In the genomic region with DNA sequence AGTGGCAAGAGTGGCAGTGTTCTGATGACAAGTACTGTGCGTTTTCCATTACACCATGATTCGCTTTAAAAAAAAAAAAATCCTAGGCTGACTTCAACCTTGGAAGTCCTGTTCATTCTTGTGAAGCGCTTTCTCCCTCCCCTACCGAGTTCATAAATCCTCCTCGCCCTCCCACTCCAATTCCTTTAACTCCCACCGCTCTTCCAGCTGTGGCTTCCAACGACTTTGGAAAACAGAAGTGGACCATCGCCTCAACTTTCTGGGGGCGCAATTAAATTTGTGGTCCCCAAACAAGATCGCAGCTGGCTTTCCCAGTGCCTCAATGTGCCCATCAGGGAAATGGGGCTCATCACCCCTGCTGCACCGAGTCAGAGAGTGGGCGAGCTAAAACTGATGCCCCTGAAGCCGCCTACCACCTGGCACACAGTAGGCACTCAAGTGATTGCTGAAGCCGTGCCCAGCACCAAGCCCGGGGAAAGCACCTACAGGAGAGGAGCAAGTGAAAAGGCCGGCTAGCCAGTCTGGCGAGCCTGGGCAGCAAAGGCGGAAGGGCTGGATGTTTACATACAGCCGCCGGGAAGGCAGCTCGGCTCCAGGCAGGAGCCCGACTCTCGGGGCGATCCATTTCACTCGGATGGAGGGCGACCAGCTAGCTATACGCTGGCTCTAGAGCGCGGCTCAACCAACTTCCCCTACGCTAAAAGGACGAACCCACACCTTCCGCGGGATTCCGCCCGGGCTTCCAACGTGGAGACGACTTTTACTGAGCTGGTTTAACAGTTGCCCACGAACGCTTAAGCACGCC, we compare ENCODE assay signal across 8 cellular contexts. TPM values are rescaled to one million over a fixed set of nuclear protein-coding genes. Genes with fewer than 3 reads are reported as not detected.
DNase-seq lines count a peak whose midpoint lies in the region; ATAC-seq and TF ChIP-seq lines count a peak whose summit lies in the region.

No MANE protein-coding gene starts in this region.

- peaks cover 28% of the 10 kb centered on the region for H3K79me2 ChIP-seq in mesendoderm (ENCODE audit: control insufficient read depth, insufficient read depth, low read length)

- no peaks in the 10 kb centered on the region for H3K27me3 ChIP-seq in RWPE2 (ENCODE audit: insufficient read depth, poor library complexity, severe bottlenecking)
- H3K27me3 ChIP-seq in endocrine pancreas (ENCODE audit: control insufficient read depth, insufficient read depth, low read length) = no peaks in the 10 kb centered on the region
- H3K27me3 ChIP-seq in mesendoderm (ENCODE audit: insufficient read depth, low read length, poor library complexity) = no peaks in the 10 kb centered on the region
- H3K27me3 ChIP-seq in transverse colon = no peaks in the 10 kb centered on the region

- H3K27ac ChIP-seq in RWPE2 (ENCODE audit: poor library complexity, severe bottlenecking) (peak overlapping the region; percentile 54), mesendoderm (ENCODE audit: low read depth, low read length) (no peak overlapping the region), transverse colon (peak overlapping the region; percentile 91 to 98 (median 95))

- intact Hi-C loops in transverse colon (cut with DNase I; ENCODE audit: low total_unique reads) = loop anchor here (10.0 kb wide), 1 partner anchor 393 kb away; no protein-coding TSS in a partner anchor

- no peak overlapping the region for H2BK5ac ChIP-seq in mesendoderm (ENCODE audit: low read length)

- H4K8ac ChIP-seq in mesendoderm (ENCODE audit: low read depth, low read length) = no peak overlapping the region

- H3K18ac ChIP-seq in mesendoderm (ENCODE audit: low read length) = peak overlapping the region; percentile 75

- TF ChIP-seq POLR2A in transverse colon (IDR thresholded peaks at IDR 0.05) = peak; percentile 69

- peaks cover 4% of the 10 kb centered on the region for H3K79me1 ChIP-seq in mesendoderm (ENCODE audit: low read length)

- H3K9ac ChIP-seq in endocrine pancreas (ENCODE audit: control insufficient read depth, insufficient read depth, low read length) (peak overlapping the region; percentile 82), mesendoderm (ENCODE audit: low read length) (peak overlapping the region; percentile 82)

- H3K36me3 ChIP-seq in RWPE2 (ENCODE audit: low read depth) (no peaks in the 10 kb centered on the region), endocrine pancreas (ENCODE audit: control insufficient read depth, insufficient read depth, low read length) (no peaks in the 10 kb centered on the region), mesendoderm (ENCODE audit: control insufficient read depth, insufficient read depth, low read length) (no peaks in the 10 kb centered on the region), transverse colon (no peaks in the 10 kb centered on the region)

- WGBS in mesendoderm (ENCODE audit: extremely low coverage, insufficient coverage, low lambda C conversion rate) = no CpG with 5 or more reads among the region's 40 CpGs
- 5 to 10% methylated on average over 2 to 36 of the region's 40 CpGs for WGBS in transverse colon (ENCODE audit: low coverage in 1 of 2), 2 donors

- peak overlapping the region; percentile 38 for H3K4ac ChIP-seq in mesendoderm (ENCODE audit: low read depth, low read length)

- H3K23ac ChIP-seq in mesendoderm (ENCODE audit: low read length) = peak overlapping the region; percentile 91

- DNase-seq in DMS 273 (lab: John Stamatoyannopoulos, UW; ENCODE audit: unreplicated experiment) (peak; percentile 79), DMS 273 treated with DMSO at 0.1 percent for 48 hours (lab: John Stamatoyannopoulos, UW) (no peak), HPDE6-E6E7 (ENCODE audit: extremely low spot score) (peak; percentile 47), RWPE2 (ENCODE audit: low spot score) (peak; percentile 61), mesendoderm (peak; percentile 75), transverse colon (peak; percentile 68)
- DNase-seq in stimulated activated naive CD4-positive, alpha-beta T cell treated with Interleukin-2 at 50 U/mL for 16 hours (lab: John Stamatoyannopoulos, UW) = no peak

- no peak for TF ChIP-seq CTCF in RWPE2 (IDR thresholded peaks at IDR 0.05; ENCODE audit: poor library complexity, severe bottlenecking)
- TF ChIP-seq CTCF in transverse colon (IDR thresholded peaks at IDR 0.05) = peak in 1 of 5 experiments; percentile 5

- H3K9me3 ChIP-seq in RWPE2 (ENCODE audit: severe bottlenecking) (no peaks in the 10 kb centered on the region), endocrine pancreas (ENCODE audit: control insufficient read depth, low read length) (no peaks in the 10 kb centered on the region), transverse colon (no peaks in the 10 kb centered on the region)

- no peak for TF ChIP-seq EP300 in transverse colon (IDR thresholded peaks at IDR 0.05; ENCODE audit: low read depth)

- H4K5ac ChIP-seq in mesendoderm (ENCODE audit: low read length) = no peak overlapping the region

- H3K56ac ChIP-seq in mesendoderm (ENCODE audit: low read length) = peak overlapping the region; percentile 87

- in situ Hi-C loops in transverse colon (cut with MboI; ENCODE audit: low pct_ligation_motif_present in 1 of 4, low pct_unique_long_range_greater_than_20kb in 1 of 4, low sequenced_read_pairs in 3 of 4) = loop anchor here in 3 of 4 donors (25.0 kb wide), 4 partner anchors 166 to 1441 kb away; no protein-coding TSS in a partner anchor

- H3K4me3 ChIP-seq in RWPE2 (ENCODE audit: severe bottlenecking) = peak overlapping the region; percentile 80
- H3K4me3 ChIP-seq in endocrine pancreas (ENCODE audit: control insufficient read depth, insufficient read depth, low read length) = peak overlapping the region; percentile 49
- H3K4me3 ChIP-seq in mesendoderm (ENCODE audit: low read length) = peak overlapping the region; percentile 74
- H3K4me3 ChIP-seq in transverse colon = peak overlapping the region; percentile 59 to 98 (median 89)

- H3K4me1 ChIP-seq in RWPE2 (ENCODE audit: insufficient read depth, poor library complexity, severe bottlenecking) = peaks cover 2% of the 10 kb centered on the region
- H3K4me1 ChIP-seq in endocrine pancreas (ENCODE audit: control insufficient read depth, insufficient read depth, low read length) = no peaks in the 10 kb centered on the region
- H3K4me1 ChIP-seq in mesendoderm (ENCODE audit: control insufficient read depth, low read depth, low read length) = no peaks in the 10 kb centered on the region
- peaks cover 2 to 38% (median 25%) of the 10 kb centered on the region in 4 donors for H3K4me1 ChIP-seq in transverse colon

- ATAC-seq in RWPE2 (ENCODE audit: low read depth) = peak; percentile 45

- no peak overlapping the region for H2AK5ac ChIP-seq in mesendoderm (ENCODE audit: low read length)

- H2BK15ac ChIP-seq in mesendoderm (replicated peaks; ENCODE audit: low read depth) = no peak overlapping the region

- no peak overlapping the region for H2BK120ac ChIP-seq in mesendoderm (ENCODE audit: low read depth, low read length)

- H3K4me2 ChIP-seq in mesendoderm (ENCODE audit: low read length) = peak overlapping the region; percentile 81

RNA-seq across cellular contexts. Expression of gene PLPP3, which starts 1.3 kb away (rescaled TPM):
- 8.7 TPM for polyA plus RNA-seq in mesendoderm (2013, experiment 1 of 2)
- polyA plus RNA-seq in mesendoderm (2013, experiment 2 of 2) = 9.3 TPM
- 10 to 100 TPM; 51.2 to 75.1 (median 63.3) TPM for total RNA-seq in transverse colon

Comparison
In these comparisons a context has a peak if more than half of its experiments do, and no peak if none do; other contexts are left out.
1. DNase-seq: peak in DMS 273 (single experiment), HPDE6-E6E7 (single experiment), RWPE2 (single experiment), mesendoderm (single experiment) and transverse colon (single experiment); none in DMS 273 treated with DMSO at 0.1 percent for 48 hours (single experiment) and stimulated activated naive CD4-positive, alpha-beta T cell treated with Interleukin-2 at 50 U/mL for 16 hours (single experiment).
2. Peak in every context shown above with its lines, with median percentiles within 50 percentile points of each other: H3K4me3 ChIP-seq.